ENCODE assay signal across 27 cellular contexts in the genomic region with DNA sequence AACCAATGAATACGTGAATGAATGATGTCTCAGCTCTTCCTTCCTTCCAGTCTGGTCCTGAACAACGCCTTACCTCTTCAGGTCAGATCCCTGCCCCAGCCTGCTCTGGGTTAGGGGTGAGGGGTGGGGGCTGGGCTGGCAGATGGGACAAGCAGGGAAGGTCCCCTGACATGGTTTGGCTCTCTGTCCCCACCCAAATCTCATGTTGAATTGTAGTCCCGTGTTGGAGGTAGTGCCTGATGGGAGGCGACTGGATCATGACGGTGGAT. TPM values are rescaled to one million over a fixed set of nuclear protein-coding genes. Genes with fewer than 3 reads are reported as not detected.
"Had no signal": no experiment of that assay in that cellular context is flagged by ENCODE, and none has a peak within 500 bp of the region (broad histone marks: within the 10 kb centered on the region; RNA-seq: fewer than 3 reads in every experiment).

No MANE protein-coding gene starts in this region.

- H3K27me3 ChIP-seq: ovary, uterus had no signal

- FAIRE-seq: bronchial epithelial cell, frontal cortex, islet of Langerhans had no signal

- H3K27ac ChIP-seq: left lung, neutrophil, ovary, prostate gland, thoracic aorta, uterus had no signal

- H3K36me3 ChIP-seq: left lung, neutrophil, ovary, prostate gland, thoracic aorta, uterus had no signal

- DNase-seq: activated CD4-positive, alpha-beta T cell treated with anti-CD3 and anti-CD28 coated beads for 48 hours; activated CD4-positive, alpha-beta T cell treated with anti-CD3 and anti-CD28 coated beads, Interleukin-2, amount 50 U/mL, for 48 hours; activated CD8-positive, alpha-beta memory T cell treated with anti-CD3 and anti-CD28 coated beads for 24 hours; activated effector memory CD4-positive, alpha-beta T cell treated with anti-CD3 and anti-CD28 coated beads, Interleukin-2, amount 50 U/mL, for 16 hours; activated naive CD4-positive, alpha-beta T cell treated with anti-CD3 and anti-CD28 coated beads for 36 hours; endodermal cell; glutamatergic neuron; left lung; mucosa of descending colon; ovary; retina; stimulated activated CD4-positive, alpha-beta T cell treated with anti-CD3 and anti-CD28 coated beads, Interleukin-1b, Interleukin-23, amount 100 ng/mL, for 48 hours; stimulated activated CD4-positive, alpha-beta T cell treated with anti-CD3 and anti-CD28 coated beads, Interleukin-4, amount 100 ng/mL, for 4 hours; stimulated activated CD8-positive, alpha-beta memory T cell treated with anti-CD3 and anti-CD28 coated beads, Interleukin-4, amount 100 ng/mL, for 48 hours; stimulated activated naive CD4-positive, alpha-beta T cell treated with Interleukin-2 at 50 U/mL for 16 hours; uterus had no signal

- H3K9me3 ChIP-seq: neutrophil, ovary, prostate gland, uterus had no signal

- H3K4me1 ChIP-seq: prostate gland, uterus had no signal

- ATAC-seq: activated CD4-positive, CD25-positive, alpha-beta regulatory T cell treated with anti-CD3 and anti-CD28 coated beads, Interleukin-2, amount 50 U/mL, for 24 hours; left lung had no signal

- H3K4me3 ChIP-seq: left lung, lung, mucosa of descending colon, ovary, prostate gland, smooth muscle cell, thoracic aorta, uterus had no signal

RNA-seq across cellular contexts. Expression of gene DIRAS1, which starts 9.3 kb away (rescaled TPM):
- total RNA-seq: T-helper 1 cell treated with Interleukin-12 subunit alpha and Interleukin-12 subunit beta and Interleukin-4 antibody, amounts not matched to agents 30 ng/mL and 1 ng/mL, for 36 hours had no signal

RNA-seq across cellular contexts. Expression of gene GNG7, which starts 9.4 kb away (rescaled TPM):
- total RNA-seq: myocyte had no signal
